Comparison of ENCODE assay signal across 8 cellular contexts in the genomic region with DNA sequence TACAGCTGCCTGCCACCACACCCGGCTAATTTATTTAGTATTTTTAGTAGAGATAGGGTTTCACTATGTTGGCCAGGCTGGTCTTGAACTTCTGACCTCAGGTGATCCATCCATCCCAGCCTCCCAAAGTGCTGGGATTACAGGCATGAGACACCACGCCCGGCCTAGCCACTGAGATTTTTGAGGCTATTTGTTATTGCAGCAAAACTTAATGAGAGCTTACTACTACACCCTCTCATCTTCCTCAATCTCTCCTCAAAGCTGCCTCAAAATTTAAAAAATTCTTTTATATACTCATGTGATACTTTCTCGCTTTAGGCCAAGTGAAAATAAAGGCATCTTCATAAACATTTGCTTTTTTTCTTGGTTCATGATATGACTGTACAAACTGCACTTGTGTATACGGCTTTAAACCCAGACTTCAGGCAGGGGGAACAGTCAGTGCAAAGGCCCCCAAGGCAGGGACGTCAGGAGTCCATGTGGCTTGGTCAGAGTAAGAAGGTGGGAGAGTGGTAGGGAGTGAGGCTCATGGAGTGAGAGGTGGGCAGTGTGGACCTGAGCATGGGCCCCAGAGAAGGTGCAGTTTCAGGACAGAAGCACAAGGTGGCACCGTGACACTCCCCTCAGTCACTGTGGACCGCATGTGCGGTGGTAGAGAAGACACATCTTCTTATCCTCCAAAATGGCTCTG. TPM values are rescaled to one million over a fixed set of nuclear protein-coding genes. Genes with fewer than 3 reads are reported as not detected.
DNase-seq lines count a peak whose midpoint lies in the region; ATAC-seq and TF ChIP-seq lines count a peak whose summit lies in the region.

No MANE protein-coding gene starts in this region.

- intact Hi-C loops in tibial artery (cut with DNase I; ENCODE audit: low total_unique reads) = loop anchor here (1.0 kb wide), 1 partner anchor 97 kb away; no protein-coding TSS in a partner anchor

- H3K36me3 ChIP-seq in KOPT-K1 (ENCODE audit: insufficient read depth, low read length) = no peaks in the 10 kb centered on the region
- no peaks in the 10 kb centered on the region for H3K36me3 ChIP-seq in Peyer's patch
- H3K36me3 ChIP-seq in tibial artery = no peaks in the 10 kb centered on the region

- H3K9me3 ChIP-seq in KOPT-K1 (ENCODE audit: insufficient read depth, low read length, poor library complexity, severe bottlenecking) (no peaks in the 10 kb centered on the region), Peyer's patch (no peaks in the 10 kb centered on the region), tibial artery (no peaks in the 10 kb centered on the region)

- H3K4me1 ChIP-seq in Peyer's patch = peaks cover 0 to 24% (median 11%) of the 10 kb centered on the region in 4 donors
- peaks cover 0 to 13% (median 2%) of the 10 kb centered on the region in 4 donors for H3K4me1 ChIP-seq in tibial artery

- peak; percentile 74 to 93 (median 89) for TF ChIP-seq CTCF in Peyer's patch (IDR thresholded peaks at IDR 0.05)
- TF ChIP-seq CTCF in fibroblast of the aortic adventitia (IDR thresholded peaks at IDR 0.05; ENCODE audit: insufficient read depth, low read length) = peak; percentile 85
- TF ChIP-seq CTCF in omental fat pad (IDR thresholded peaks at IDR 0.05) = peak in 1 of 3 donors; percentile 22
- peak; percentile 89 to 92 for TF ChIP-seq CTCF in tibial artery (IDR thresholded peaks at IDR 0.05)

- no peak for TF ChIP-seq POLR2A in Peyer's patch (IDR thresholded peaks at IDR 0.05)

- H3K27ac ChIP-seq in KOPT-K1 (ENCODE audit: low read depth, low read length, poor library complexity, severe bottlenecking) = peak overlapping the region; percentile 22
- H3K27ac ChIP-seq in Peyer's patch = peak overlapping the region in 1 of 4 donors; percentile 85
- H3K27ac ChIP-seq in tibial artery = no peak overlapping the region

- DNase-seq in DMS153 (lab: John Stamatoyannopoulos, UW) (peak; percentile 22), Peyer's patch (peak; percentile 72 to 88 (median 79)), fibroblast of the aortic adventitia (ENCODE audit: low read depth) (peak; percentile 78), omental fat pad (ENCODE audit: low spot score) (no peak), tibial artery (peak; percentile 66 to 81)
- peak; percentile 35 to 44 for DNase-seq in activated T-helper 1 cell treated with anti-CD3 and anti-CD28 coated beads, Interleukin-2, amount 50 U/mL, for 16 hours (ENCODE audit: low read depth in 1 of 2, low spot score in 1 of 2)

- H3K27me3 ChIP-seq in Peyer's patch (no peaks in the 10 kb centered on the region), tibial artery (no peaks in the 10 kb centered on the region)

- ATAC-seq in GM21529 (IDR thresholded peaks at IDR 0.05; ENCODE audit: unreplicated experiment) (peak; percentile 50), omental fat pad (ENCODE audit: low FRiP score) (peak; percentile 85)

- H3K4me3 ChIP-seq in Peyer's patch = no peak overlapping the region
- no peak overlapping the region for H3K4me3 ChIP-seq in fibroblast of the aortic adventitia (ENCODE audit: low read depth, low read length)
- H3K4me3 ChIP-seq in tibial artery = no peak overlapping the region

RNA-seq across cellular contexts. Expression of a gene that starts 55.5 kb away (rescaled TPM):
- 10 to 100 TPM; 45.2 to 77.6 (median 53.3) TPM for total RNA-seq in Peyer's patch
- total RNA-seq in fibroblast of the aortic adventitia (ENCODE audit: low replicate concordance) = 69.5 and 72.2 TPM in 2 replicates
- total RNA-seq in omental fat pad = 100 to 1,000 TPM in 1 of 4 donors, 10 to 100 TPM in 3; 61.5 to 120 (median 70.6) TPM
